ENCODE assay signal across 32 cellular contexts in genomic region chr5:43145071-43145470, GRCh38. TPM values are rescaled to one million over a fixed set of nuclear protein-coding genes. Genes with fewer than 3 reads are reported as not detected.
"Had no signal": no experiment of that assay in that cellular context is flagged by ENCODE, and none has a peak within 500 bp of the region (broad histone marks: within the 10 kb centered on the region; RNA-seq: fewer than 3 reads in every experiment).

No MANE protein-coding gene starts in this region.

- H3K27me3 ChIP-seq: left lung, neutrophil, ovary, suprapubic skin, tibial artery, upper lobe of right lung had no signal

- H3K27ac Mint-ChIP-seq: mesothelial cell of epicardium; nephron; stimulated activated naive B cell treated with anti-CD40 and anti-IgM and Interleukin-4, amounts not matched to agents 10 μg/mL and 1 μg/mL and 100 μg/mL, for 72 hours had no signal

- H3K4me3 Mint-ChIP-seq: immature natural killer cell; mesothelial cell of epicardium; naive B cell; nephron; neural crest cell; stimulated activated naive B cell treated with anti-CD40 and anti-IgM and Interleukin-4, amounts not matched to agents 10 μg/mL and 1 μg/mL and 100 μg/mL, for 72 hours had no signal

- ATAC-seq: left colon; left lung; right cardiac atrium; sciatic nerve; stimulated activated naive B cell treated with anti-CD40 and anti-IgM and Interleukin-4, amounts not matched to agents 10 μg/mL and 1 μg/mL and 100 μg/mL, for 72 hours; stimulated activated naive CD8-positive, alpha-beta T cell treated with anti-CD3 and anti-CD28 coated beads, Interleukin-15, Interleukin-2, amounts not matched to agents 100 U/mL and 50 U/mL, for 24 hours; upper lobe of right lung had no signal

- H3K9me3 ChIP-seq: left lung, neutrophil, ovary, prostate gland, suprapubic skin, thoracic aorta, tibial artery, upper lobe of right lung had no signal

- H3K27ac ChIP-seq: left lung, neutrophil, ovary, prostate gland, skin epidermis, suprapubic skin, thoracic aorta, tibial artery, upper lobe of right lung had no signal

- DNase-seq: head of caudate nucleus; hippocampal formation; immature natural killer cell; kidney; left colon; left lung; mesendoderm; naive B cell; occipital lobe; ovary; retina; right cardiac atrium; stimulated activated CD4-positive, alpha-beta T cell treated with anti-CD3 and anti-CD28 coated beads, Interleukin-12 subunit alpha, Interleukin-12 subunit beta, amount 100 ng/mL, for 4 hours; stimulated activated CD4-positive, alpha-beta T cell treated with anti-CD3 and anti-CD28 coated beads, Interleukin-15, amount 100 ng/mL, for 24 hours; stimulated activated CD4-positive, alpha-beta T cell treated with anti-CD3 and anti-CD28 coated beads, Interleukin-2, amount 100 ng/mL, for 24 hours; stimulated activated CD4-positive, alpha-beta T cell treated with anti-CD3 and anti-CD28 coated beads, Interleukin-4, amount 100 ng/mL, for 1 hour; stimulated activated naive B cell treated with anti-CD40 and anti-IgM and Interleukin-4, amounts not matched to agents 10 μg/mL and 1 μg/mL and 100 μg/mL, for 72 hours; stimulated activated naive CD8-positive, alpha-beta T cell treated with anti-CD3 and anti-CD28 coated beads, Interleukin-15, Interleukin-2, amounts not matched to agents 100 U/mL and 50 U/mL, for 24 hours; tibial artery; trophoblast cell; upper lobe of right lung had no signal

- H3K27me3 Mint-ChIP-seq: naive B cell; stimulated activated naive B cell treated with anti-CD40 and anti-IgM and Interleukin-4, amounts not matched to agents 10 μg/mL and 1 μg/mL and 100 μg/mL, for 72 hours had no signal

- H3K36me3 ChIP-seq: ovary, prostate gland, thoracic aorta had no signal

- H3K4me1 ChIP-seq: left lung, prostate gland, suprapubic skin, tibial artery, upper lobe of right lung had no signal

- H3K9me3 Mint-ChIP-seq: immature natural killer cell; mesothelial cell of epicardium; naive B cell; nephron; neural crest cell; stimulated activated naive B cell treated with anti-CD40 and anti-IgM and Interleukin-4, amounts not matched to agents 10 μg/mL and 1 μg/mL and 100 μg/mL, for 72 hours had no signal

- H3K4me1 Mint-ChIP-seq: nephron, neural crest cell had no signal

- H3K4me3 ChIP-seq: left lung, lung, ovary, prostate gland, skin epidermis, suprapubic skin, thoracic aorta, tibial artery, upper lobe of right lung had no signal

RNA-seq across cellular contexts. Expression of gene NIM1K, which starts 47.0 kb away (rescaled TPM):
- total RNA-seq: liver had no signal
